23 cellular contexts compared by ENCODE assay signal in genomic region chr1:161214374-161214773, GRCh38. TPM values are rescaled to one million over a fixed set of nuclear protein-coding genes. Genes with fewer than 3 reads are reported as not detected.
DNase-seq lines count a peak whose midpoint lies in the region; ATAC-seq and TF ChIP-seq lines count a peak whose summit lies in the region.
"Had no signal": no experiment of that assay in that cellular context is flagged by ENCODE, and none has a peak within 500 bp of the region (broad histone marks: within the 10 kb centered on the region; RNA-seq: fewer than 3 reads in every experiment).

No MANE protein-coding gene starts in this region.

- TF ChIP-seq EP300 in gastroesophageal sphincter (IDR thresholded peaks at IDR 0.05), result no peak

- no peak for TF ChIP-seq CTCF in NB4 (IDR thresholded peaks at IDR 0.05; ENCODE audit: low read depth, low read length)
- no peak for TF ChIP-seq CTCF in gastroesophageal sphincter (IDR thresholded peaks at IDR 0.05)
- TF ChIP-seq CTCF in colonic mucosa (IDR thresholded peaks at IDR 0.05), result no peak

- peaks cover 9 to 63% of the 10 kb centered on the region in 2 donors for H3K36me3 ChIP-seq in gastroesophageal sphincter
- H3K36me3 ChIP-seq in colonic mucosa, result peaks cover 25% of the 10 kb centered on the region

- H3K4me1 Mint-ChIP-seq in T-helper 1 cell treated with Interleukin-12 subunit alpha and Interleukin-12 subunit beta and Interleukin-4 antibody, amounts not matched to agents 30 μg/mL and 1 μg/mL, for 36 hours (ENCODE audit: low read depth), result peaks cover 35% of the 10 kb centered on the region

- TF ChIP-seq POLR2A in NB4 (IDR thresholded peaks at IDR 0.05; ENCODE audit: extremely low read depth, insufficient read length) (no peak), gastroesophageal sphincter (IDR thresholded peaks at IDR 0.05) (no peak)

- intact Hi-C loops in colonic mucosa (cut with DNase I), result loop anchor here (5.0 kb wide), 1 partner anchor 153 kb away; the partner anchor contains the start of gene CFAP126

- H3K27me3 ChIP-seq in gastroesophageal sphincter (no peaks in the 10 kb centered on the region), colonic mucosa (no peaks in the 10 kb centered on the region)
- H3K27me3 ChIP-seq: BE2C, breast epithelium, foreskin keratinocyte had no signal

- H3K4me1 ChIP-seq in gastroesophageal sphincter (peaks cover 0 to 15% (median 0%) of the 10 kb centered on the region in 3 donors), colonic mucosa (no peaks in the 10 kb centered on the region)
- H3K4me1 ChIP-seq: BE2C, breast epithelium, foreskin keratinocyte had no signal

- no peaks in the 10 kb centered on the region for H3K9me3 Mint-ChIP-seq in T-helper 1 cell treated with Interleukin-12 subunit alpha and Interleukin-12 subunit beta and Interleukin-4 antibody, amounts not matched to agents 30 μg/mL and 1 μg/mL, for 36 hours
- H3K9me3 Mint-ChIP-seq: activated CD4-positive, alpha-beta memory T cell treated with anti-CD3 and anti-CD28 coated beads for 36 hours; activated T-cell treated with anti-CD3 and anti-CD28 coated beads, Interleukin-2, amount 50 U/mL, for 4 hours had no signal

- H3K27ac Mint-ChIP-seq in T-helper 1 cell treated with Interleukin-12 subunit alpha and Interleukin-12 subunit beta and Interleukin-4 antibody, amounts not matched to agents 30 μg/mL and 1 μg/mL, for 36 hours, result peak overlapping the region; percentile 12
- H3K27ac Mint-ChIP-seq: activated CD4-positive, alpha-beta memory T cell treated with anti-CD3 and anti-CD28 coated beads for 36 hours had no signal

- H3K9ac ChIP-seq in colonic mucosa (ENCODE audit: low read depth in 2 of 2, low read length in 2 of 2), result no peak overlapping the region

- no peak overlapping the region for H3K4me3 Mint-ChIP-seq in T-helper 1 cell treated with Interleukin-12 subunit alpha and Interleukin-12 subunit beta and Interleukin-4 antibody, amounts not matched to agents 30 μg/mL and 1 μg/mL, for 36 hours
- H3K4me3 Mint-ChIP-seq: activated CD4-positive, alpha-beta memory T cell treated with anti-CD3 and anti-CD28 coated beads for 36 hours had no signal

- H3K36me3 Mint-ChIP-seq in T-helper 1 cell treated with Interleukin-12 subunit alpha and Interleukin-12 subunit beta and Interleukin-4 antibody, amounts not matched to agents 30 μg/mL and 1 μg/mL, for 36 hours (ENCODE audit: low read depth), result peaks cover 44% of the 10 kb centered on the region

- H3K9me3 ChIP-seq in gastroesophageal sphincter (no peaks in the 10 kb centered on the region), colonic mucosa (no peaks in the 10 kb centered on the region)
- H3K9me3 ChIP-seq: BE2C, breast epithelium had no signal

- H3K4me3 ChIP-seq in NB4 (ENCODE audit: low read depth, low read length) (no peak overlapping the region), gastroesophageal sphincter (no peak overlapping the region), skin epidermis (no peak overlapping the region), colonic mucosa (no peak overlapping the region)
- H3K4me3 ChIP-seq: SK-N-MC, smooth muscle cell had no signal

- 85 to 94% methylated on average over 7 of the region's 8 CpGs for WGBS in gastroesophageal sphincter (ENCODE audit: low coverage in 1 of 2), 2 donors

- peak overlapping the region in 3 of 4 donors; percentile 45 to 69 (median 50) for H3K27ac ChIP-seq in gastroesophageal sphincter
- H3K27ac ChIP-seq in skin epidermis, result peak overlapping the region in 14 of 21 experiments; percentile 17 to 80 (median 54)
- H3K27ac ChIP-seq in colonic mucosa, result no peak overlapping the region
- H3K27ac ChIP-seq: breast epithelium, foreskin keratinocyte, SK-N-MC, VCaP had no signal

- no peak for ATAC-seq in gastroesophageal sphincter
- ATAC-seq: activated T-cell treated with anti-CD3 and anti-CD28 coated beads, Interleukin-2, amount 50 U/mL, for 4 hours; foreskin keratinocyte had no signal

- no peaks in the 10 kb centered on the region for H3K27me3 Mint-ChIP-seq in T-helper 1 cell treated with Interleukin-12 subunit alpha and Interleukin-12 subunit beta and Interleukin-4 antibody, amounts not matched to agents 30 μg/mL and 1 μg/mL, for 36 hours (ENCODE audit: low read depth)
- H3K27me3 Mint-ChIP-seq: activated CD4-positive, alpha-beta memory T cell treated with anti-CD3 and anti-CD28 coated beads for 36 hours had no signal

- DNase-seq in T-helper 1 cell (no peak), NB4 (ENCODE audit: low read depth) (peak; percentile 34), colonic mucosa (no peak), NCI-H2171 (lab: John Stamatoyannopoulos, UW) (no peak), NCI-H2196 (lab: John Stamatoyannopoulos, UW; ENCODE audit: unreplicated experiment) (no peak)
- DNase-seq: 8988T; activated CD4-positive, alpha-beta memory T cell treated with anti-CD3 and anti-CD28 coated beads for 36 hours; activated T-cell treated with anti-CD3 and anti-CD28 coated beads, Interleukin-2, amount 50 U/mL, for 4 hours; BE2C; dermis blood vessel endothelial cell; foreskin keratinocyte; H7; NCI-H1048; NCI-H2029 had no signal

RNA-seq across cellular contexts. Expression of gene FCER1G, which starts 0.7 kb away (rescaled TPM):
- total RNA-seq in gastroesophageal sphincter, result 10 to 100 TPM in 3 of 4 donors, 1 to 10 TPM in 1; 6.4 to 74.6 (median 52.0) TPM
- 10 to 100 TPM in 1 of 2 donors, 1 to 10 TPM in 1; 6.6 to 16.0 TPM for total RNA-seq in colonic mucosa
- total RNA-seq: dermis blood vessel endothelial cell, NCI-H460, smooth muscle cell had no signal

RNA-seq across cellular contexts. Expression of gene APOA2, which starts 9.1 kb away (rescaled TPM):
- total RNA-seq in gastroesophageal sphincter, result not detected
- 1 to 10 TPM in 1 of 2 donors, not detected in 1; 5.1 TPM for total RNA-seq in colonic mucosa
- total RNA-seq: activated CD4-positive, alpha-beta memory T cell treated with anti-CD3 and anti-CD28 coated beads for 36 hours; breast epithelium; dermis blood vessel endothelial cell; foreskin keratinocyte; NCI-H460; OCI-LY7; smooth muscle cell had no signal

RNA-seq across cellular contexts. Expression of gene TOMM40L, which starts 11.5 kb away (rescaled TPM):
- total RNA-seq in gastroesophageal sphincter, result 10 to 100 TPM in 3 of 4 donors, 1 to 10 TPM in 1; 9.3 to 24.3 (median 14.0) TPM
- 10 to 100 TPM; 16.6 to 23.1 TPM for total RNA-seq in colonic mucosa

RNA-seq across cellular contexts. Expression of gene NDUFS2, which starts 12.2 kb away (rescaled TPM):
- total RNA-seq in gastroesophageal sphincter (100 to 1,000 TPM in 2 of 4 donors, 10 to 100 TPM in 2; 93.4 to 121 (median 100) TPM), colonic mucosa (100 to 1,000 TPM; 167 to 169 TPM)

RNA-seq across cellular contexts. Expression of gene ADAMTS4, which starts 15.5 kb away (rescaled TPM):
- total RNA-seq in gastroesophageal sphincter, result 10 to 100 TPM in 1 of 4 donors, 1 to 10 TPM in 3; 3.7 to 60.6 (median 6.7) TPM
- 10 to 100 TPM in 1 of 2 donors, under 1 TPM in 1; 0.57 to 14.0 TPM for total RNA-seq in colonic mucosa
